In the genomic region with DNA sequence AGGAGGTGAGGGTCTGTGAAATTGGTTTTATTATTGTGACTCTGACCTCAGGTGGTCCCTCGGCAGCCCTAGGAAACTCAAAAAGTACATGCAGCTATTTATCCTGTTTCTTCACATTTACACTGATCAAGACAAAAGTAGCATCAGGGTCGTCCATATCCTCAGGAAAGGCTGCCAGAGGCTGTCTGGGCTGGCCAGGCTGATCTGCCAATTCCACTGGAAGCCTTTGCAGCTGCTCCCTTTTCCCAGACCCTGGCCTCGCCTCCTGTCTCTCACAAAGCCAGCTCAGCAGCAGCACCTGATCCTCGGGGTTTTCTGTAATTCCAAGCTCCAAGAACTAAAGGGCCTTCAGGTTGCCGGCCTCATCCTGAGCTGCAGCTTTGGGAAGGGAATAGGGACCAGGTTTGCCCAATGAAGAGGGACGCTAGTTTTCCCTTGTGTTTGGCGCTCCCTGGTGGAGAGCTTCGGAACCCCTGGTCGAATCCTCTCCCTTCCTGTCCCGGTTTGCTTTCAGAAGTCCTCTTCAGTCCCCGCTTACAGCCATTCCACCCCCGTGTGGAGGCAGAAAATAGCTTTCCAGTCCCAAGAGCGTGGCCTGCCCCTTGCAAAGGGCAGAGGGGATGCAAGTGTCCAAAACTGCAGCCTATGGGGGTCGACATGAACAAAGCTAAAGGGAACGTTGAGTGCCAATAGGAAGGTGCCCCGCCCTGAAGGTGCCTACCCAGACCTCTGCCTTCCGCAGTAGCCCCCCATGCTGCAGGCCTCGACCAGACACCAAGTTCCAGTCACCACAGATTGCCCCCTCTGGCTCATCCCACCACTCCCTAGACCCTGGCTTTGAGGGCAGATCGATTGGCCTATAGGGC, we compare ENCODE assay signal across 8 cellular contexts. TPM values are rescaled to one million over a fixed set of nuclear protein-coding genes. Genes with fewer than 3 reads are reported as not detected.
A peak's percentile ranks its signal among the peaks of the same experiment; 100 is the strongest.
DNase-seq lines count a peak whose midpoint lies in the region; ATAC-seq, FAIRE-seq and TF ChIP-seq lines count a peak whose summit lies in the region.

No MANE protein-coding gene starts in this region.

- TF ChIP-seq CTCF in CD4-positive, alpha-beta T cell (IDR thresholded peaks at IDR 0.05): peak; percentile 73

- no peaks in the 10 kb centered on the region for H3K36me3 Mint-ChIP-seq in CD4-positive, alpha-beta T cell (ENCODE audit: low read depth)

- peak; percentile 35 to 73 (median 54) for DNase-seq in CD4-positive, alpha-beta T cell
- DNase-seq in HS-5 (ENCODE audit: low read depth) (peak; percentile 14), SJCRH30 (peak; percentile 60 to 78), head of caudate nucleus (peak; percentile 36 to 89 (median 78)), posterior cingulate gyrus (peak; percentile 54 to 96 (median 77)), urothelium cell line (ENCODE audit: low spot score) (peak; percentile 60)
- peak; percentile 61 for DNase-seq in activated naive CD4-positive, alpha-beta T cell treated with anti-CD3 and anti-CD28 coated beads, Interleukin-2, amount 50 U/mL, for 16 hours

- no peaks in the 10 kb centered on the region for H3K27me3 ChIP-seq in CD4-positive, alpha-beta T cell (ENCODE audit: control insufficient read depth, insufficient read depth, low read length)
- H3K27me3 ChIP-seq in SJCRH30: no peaks in the 10 kb centered on the region

- no peak overlapping the region for H3K27ac ChIP-seq in CD4-positive, alpha-beta T cell (ENCODE audit: low read depth, low read length)
- no peak overlapping the region for H3K27ac ChIP-seq in SJCRH30

- intact Hi-C loops in CD4-positive, alpha-beta T cell (cut with DNase I, micrococcal nuclease): loop anchor here (2.0 to 10.0 kb wide), 5 partner anchors 209 to 728 kb away; no protein-coding TSS in a partner anchor
- intact Hi-C loops in head of caudate nucleus (cut with DNase I) (no loop called here), posterior cingulate gyrus (cut with DNase I) (no loop called here)

- H3K4me1 ChIP-seq in SJCRH30: no peaks in the 10 kb centered on the region

- no peak overlapping the region for H3K27ac Mint-ChIP-seq in CD4-positive, alpha-beta T cell

- H3K4me3 ChIP-seq in SJCRH30: no peak overlapping the region

- no peaks in the 10 kb centered on the region for H3K36me3 ChIP-seq in SJCRH30

- POLR2A ChIA-PET in CD4-positive, alpha-beta T cell (lab: Charles Lee): no interaction called here

- H3K27me3 Mint-ChIP-seq in CD4-positive, alpha-beta T cell: no peaks in the 10 kb centered on the region

- no peak overlapping the region for H3K4me3 Mint-ChIP-seq in CD4-positive, alpha-beta T cell

- ATAC-seq in CD4-positive, alpha-beta T cell (ENCODE audit: poor library complexity): peak; percentile 44
- no peak for ATAC-seq in GM19035 (IDR thresholded peaks at IDR 0.05; ENCODE audit: unreplicated experiment)

- no peaks in the 10 kb centered on the region for H3K4me1 Mint-ChIP-seq in CD4-positive, alpha-beta T cell (ENCODE audit: low read depth)

- no peaks in the 10 kb centered on the region for H3K9me3 Mint-ChIP-seq in CD4-positive, alpha-beta T cell

- FAIRE-seq in urothelium cell line (lab: Jason Lieb, UNC): no peak

- CTCF ChIA-PET in CD4-positive, alpha-beta T cell (lab: Charles Lee): interaction anchor here (0.6 to 1.8 kb wide), 11 partner anchors 9 to 726 kb away, joined by 3 to 7 read pairs (median 3); no protein-coding TSS in a partner anchor

- no peaks in the 10 kb centered on the region for H3K9me3 ChIP-seq in CD4-positive, alpha-beta T cell (ENCODE audit: control insufficient read depth, low read length)
- no peaks in the 10 kb centered on the region for H3K9me3 ChIP-seq in SJCRH30 (replicated peaks)

RNA-seq across cellular contexts. Expression of a gene that starts 13.4 kb away (rescaled TPM):
- total RNA-seq in CD4-positive, alpha-beta T cell: under 1 TPM in 1 of 2 experiments, not detected in 1; 0.22 TPM
- not detected in 2 replicates for total RNA-seq in SJCRH30 (2014; rRNA removed; shearing (Covaris generic))

RNA-seq across cellular contexts. Expression of a gene that starts 27.4 kb away (rescaled TPM):
- not detected for total RNA-seq in CD4-positive, alpha-beta T cell
- not detected in 2 replicates for total RNA-seq in SJCRH30 (2014; rRNA removed; shearing (Covaris generic))

RNA-seq across cellular contexts. Expression of a gene that starts 41.1 kb away (rescaled TPM):
- not detected for total RNA-seq in CD4-positive, alpha-beta T cell
- total RNA-seq in SJCRH30 (2014; rRNA removed; shearing (Covaris generic)): not detected in 2 replicates

Comparison
In these comparisons a context has a peak if more than half of its experiments do, and no peak if none do; other contexts are left out.
1. DNase-seq: peak in every context shown above with its lines; median percentile 78 in head of caudate nucleus; 77 in posterior cingulate gyrus; 69 in SJCRH30; 61 in activated naive CD4-positive, alpha-beta T cell treated with anti-CD3 and anti-CD28 coated beads, Interleukin-2, amount 50 U/mL, for 16 hours; 60 in urothelium cell line; 54 in CD4-positive, alpha-beta T cell; 14 in HS-5.
2. intact Hi-C loops: an anchor here in CD4-positive, alpha-beta T cell (2.0 to 10.0 kb wide); none called in head of caudate nucleus and posterior cingulate gyrus.